In the genomic region with DNA sequence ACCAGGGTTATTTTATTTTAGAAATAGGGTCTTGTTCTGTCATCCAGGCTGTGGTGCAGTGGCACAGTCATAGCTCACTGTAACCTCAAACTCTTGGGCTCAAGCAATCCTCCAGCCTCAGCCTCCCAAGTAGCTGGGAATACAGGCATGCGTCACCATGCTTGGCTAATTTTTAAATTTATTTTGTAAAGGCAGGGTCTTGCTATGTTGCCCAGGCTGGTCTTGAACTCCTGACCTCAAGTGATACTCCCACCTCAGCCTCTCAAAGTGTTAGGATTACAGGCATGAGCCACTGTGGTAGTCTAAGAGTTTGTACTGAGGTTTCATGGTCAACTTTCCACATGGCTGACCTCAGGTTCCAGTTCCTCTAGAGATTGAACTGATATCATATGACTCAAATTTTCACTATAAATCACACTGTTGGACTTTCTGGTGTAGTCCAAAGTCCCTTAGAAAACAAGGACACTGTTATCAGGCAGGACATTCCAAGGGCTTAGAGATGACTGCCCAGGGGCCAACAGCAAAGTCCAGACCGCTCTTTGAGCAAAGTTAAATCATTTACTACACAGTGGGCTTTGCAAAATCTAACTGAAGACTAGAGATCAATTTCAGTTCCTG, we compare ENCODE assay signal across 16 cellular contexts.
DNase-seq lines count a peak whose midpoint lies in the region; ATAC-seq and TF ChIP-seq lines count a peak whose summit lies in the region.
"Had no signal": no experiment of that assay in that cellular context is flagged by ENCODE, and none has a peak within 500 bp of the region (broad histone marks: within the 10 kb centered on the region; RNA-seq: fewer than 3 reads in every experiment).

No MANE protein-coding gene starts in this region.

- H3K4me3 Mint-ChIP-seq in nephron = no peak overlapping the region
- H3K4me3 Mint-ChIP-seq: CD4-positive, alpha-beta memory T cell; stimulated activated naive CD8-positive, alpha-beta T cell treated with anti-CD3 and anti-CD28 coated beads, Interleukin-15, amount 100 ng/mL, for 72 hours had no signal

- H2AFZ ChIP-seq in Karpas-422 (ENCODE audit: low read length) = no peak overlapping the region

- intact Hi-C loops in upper lobe of right lung (cut with DNase I) = no loop called here

- H3K36me3 ChIP-seq in Karpas-422 (ENCODE audit: insufficient read depth, low read length) (no peaks in the 10 kb centered on the region), upper lobe of right lung (no peaks in the 10 kb centered on the region)
- H3K36me3 ChIP-seq: heart right ventricle, ovary had no signal

- ATAC-seq in GM18867 (IDR thresholded peaks at IDR 0.05; ENCODE audit: unreplicated experiment) = peak; percentile 68
- peak; percentile 64 for ATAC-seq in HG02610 (IDR thresholded peaks at IDR 0.05; ENCODE audit: unreplicated experiment)
- peak; percentile 70 for ATAC-seq in HG03460 (IDR thresholded peaks at IDR 0.05; ENCODE audit: unreplicated experiment)
- no peak for ATAC-seq in upper lobe of right lung
- ATAC-seq in GM19324 (IDR thresholded peaks at IDR 0.05; ENCODE audit: low FRiP score, unreplicated experiment) = no peak
- ATAC-seq: heart right ventricle; stimulated activated naive CD8-positive, alpha-beta T cell treated with anti-CD3 and anti-CD28 coated beads, Interleukin-15, amount 100 ng/mL, for 72 hours had no signal

- H3K4me3 ChIP-seq in Karpas-422 (ENCODE audit: low read length) (no peak overlapping the region), upper lobe of right lung (no peak overlapping the region)
- H3K4me3 ChIP-seq: heart right ventricle, ovary had no signal

- no peaks in the 10 kb centered on the region for H3K27me3 Mint-ChIP-seq in nephron (ENCODE audit: low read depth)

- H3K4me1 ChIP-seq in Karpas-422 (ENCODE audit: low read length) (no peaks in the 10 kb centered on the region), upper lobe of right lung (no peaks in the 10 kb centered on the region)

- H3K4me1 Mint-ChIP-seq in nephron = peaks cover 28% of the 10 kb centered on the region
- H3K4me1 Mint-ChIP-seq: CD4-positive, alpha-beta memory T cell had no signal

- H3K36me3 Mint-ChIP-seq in nephron (ENCODE audit: low read depth) = no peaks in the 10 kb centered on the region
- H3K36me3 Mint-ChIP-seq: CD4-positive, alpha-beta memory T cell had no signal

- H3K79me2 ChIP-seq in Karpas-422 (ENCODE audit: low read length) = no peaks in the 10 kb centered on the region

- H3K9me3 ChIP-seq in Karpas-422 (ENCODE audit: low read length) = no peaks in the 10 kb centered on the region
- H3K9me3 ChIP-seq in upper lobe of right lung = no peaks in the 10 kb centered on the region
- H3K9me3 ChIP-seq: heart right ventricle, ovary had no signal

- H3K9ac ChIP-seq in Karpas-422 (ENCODE audit: low read length) = no peak overlapping the region

- no peaks in the 10 kb centered on the region for H3K9me3 Mint-ChIP-seq in nephron
- H3K9me3 Mint-ChIP-seq: CD4-positive, alpha-beta memory T cell; stimulated activated naive CD8-positive, alpha-beta T cell treated with anti-CD3 and anti-CD28 coated beads, Interleukin-15, amount 100 ng/mL, for 72 hours had no signal

- no peaks in the 10 kb centered on the region for H3K9me2 ChIP-seq in Karpas-422 (replicated peaks; ENCODE audit: insufficient read depth, low read length)

- H3K27me3 ChIP-seq in Karpas-422 (ENCODE audit: low read length) (no peaks in the 10 kb centered on the region), upper lobe of right lung (no peaks in the 10 kb centered on the region)
- H3K27me3 ChIP-seq: heart right ventricle, ovary had no signal

- H3K27ac Mint-ChIP-seq in nephron = peak overlapping the region in 2 of 3 experiments; percentile 28 to 66
- H3K27ac Mint-ChIP-seq: CD4-positive, alpha-beta memory T cell; stimulated activated naive CD8-positive, alpha-beta T cell treated with anti-CD3 and anti-CD28 coated beads, Interleukin-15, amount 100 ng/mL, for 72 hours had no signal

- H4K20me1 ChIP-seq in Karpas-422 (ENCODE audit: insufficient read depth, low read depth, low read length) = no peaks in the 10 kb centered on the region

- DNase-seq in Karpas-422 = no peak
- no peak for DNase-seq in upper lobe of right lung
- DNase-seq in SIG-M5 treated with dmso at 0.1 percent for 504 hours (lab: John Stamatoyannopoulos, UW; ENCODE audit: unreplicated experiment) = no peak
- DNase-seq: activated T-cell treated with anti-CD3 and anti-CD28 coated beads for 4 hours; CD4-positive, alpha-beta memory T cell; heart right ventricle; mammary epithelial cell; NCI-H1105; ovary; SIG-M5; stimulated activated naive CD8-positive, alpha-beta T cell treated with anti-CD3 and anti-CD28 coated beads, Interleukin-15, amount 100 ng/mL, for 72 hours had no signal

- no peak overlapping the region for H3K27ac ChIP-seq in Karpas-422 (ENCODE audit: low read length)
- no peak overlapping the region for H3K27ac ChIP-seq in upper lobe of right lung
- H3K27ac ChIP-seq: heart right ventricle, ovary had no signal

- H3K4me2 ChIP-seq in Karpas-422 (ENCODE audit: low read depth, low read length, poor library complexity, severe bottlenecking) = no peak overlapping the region

- no peak for TF ChIP-seq CTCF in nephron (IDR thresholded peaks at IDR 0.05; ENCODE audit: unreplicated experiment in 3 of 3)
- TF ChIP-seq CTCF in upper lobe of right lung (IDR thresholded peaks at IDR 0.05) = no peak

Comparison
In these comparisons a context has a peak if more than half of its experiments do, and no peak if none do; other contexts are left out.
1. ATAC-seq: peak in GM18867 (single experiment), HG02610 (single experiment) and HG03460 (single experiment); none in upper lobe of right lung (single experiment) and GM19324 (single experiment).